1 cellular context compared by ENCODE assay signal in the genomic region with DNA sequence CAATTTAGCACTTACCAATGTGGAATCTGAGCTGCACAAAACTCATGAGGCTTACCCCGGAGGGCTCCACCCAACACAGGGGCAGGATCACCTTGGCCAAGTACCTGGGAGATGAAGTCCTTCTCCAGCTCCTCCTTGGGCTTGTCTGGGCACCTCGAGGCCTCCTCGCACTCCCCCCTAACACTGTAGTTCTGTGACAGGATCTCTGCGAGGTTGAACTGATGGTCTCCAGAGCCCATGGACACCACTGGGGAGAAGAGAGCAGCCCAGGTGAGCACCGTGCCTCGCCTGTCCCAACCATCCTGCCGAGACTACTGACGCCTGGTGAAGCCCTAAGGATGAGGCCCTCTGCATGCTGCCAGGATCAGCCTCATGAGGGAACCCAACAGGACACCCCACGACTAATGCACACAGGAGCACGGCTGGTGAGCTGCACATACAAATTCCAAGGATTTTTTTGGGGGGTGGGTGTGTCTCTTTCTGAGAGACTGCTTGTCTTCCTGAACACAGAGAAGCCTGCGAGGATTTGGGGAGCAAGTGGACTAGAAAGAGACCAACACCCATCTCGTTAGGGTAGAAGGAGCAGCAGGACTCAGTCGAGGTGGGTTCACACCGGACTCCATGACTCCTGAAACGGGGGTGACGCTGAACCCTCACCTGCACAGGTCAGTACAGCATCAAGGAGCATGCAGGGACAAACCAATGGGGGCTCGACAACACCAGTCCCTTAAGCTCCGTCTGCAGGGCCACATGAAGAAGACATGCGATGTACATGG.
TF ChIP-seq lines count a peak whose summit lies in the region.

No MANE protein-coding gene starts in this region.

TF ChIP-seq in GM12878, 131 proteins besides CTCF, POLR2A, EP300 and RAD21:
- TF ChIP-seq KLF5 (IDR thresholded peaks at IDR 0.05; ENCODE audit: partially characterized antibody), result no peak
- TF ChIP-seq POLR2AphosphoS5 (IDR thresholded peaks at IDR 0.05; ENCODE audit: low read length), result 0 out of 2 replicates have a peak, but pooled peaks have one; percentile 5
